ENCODE assay signal across 16 cellular contexts in the genomic region with DNA sequence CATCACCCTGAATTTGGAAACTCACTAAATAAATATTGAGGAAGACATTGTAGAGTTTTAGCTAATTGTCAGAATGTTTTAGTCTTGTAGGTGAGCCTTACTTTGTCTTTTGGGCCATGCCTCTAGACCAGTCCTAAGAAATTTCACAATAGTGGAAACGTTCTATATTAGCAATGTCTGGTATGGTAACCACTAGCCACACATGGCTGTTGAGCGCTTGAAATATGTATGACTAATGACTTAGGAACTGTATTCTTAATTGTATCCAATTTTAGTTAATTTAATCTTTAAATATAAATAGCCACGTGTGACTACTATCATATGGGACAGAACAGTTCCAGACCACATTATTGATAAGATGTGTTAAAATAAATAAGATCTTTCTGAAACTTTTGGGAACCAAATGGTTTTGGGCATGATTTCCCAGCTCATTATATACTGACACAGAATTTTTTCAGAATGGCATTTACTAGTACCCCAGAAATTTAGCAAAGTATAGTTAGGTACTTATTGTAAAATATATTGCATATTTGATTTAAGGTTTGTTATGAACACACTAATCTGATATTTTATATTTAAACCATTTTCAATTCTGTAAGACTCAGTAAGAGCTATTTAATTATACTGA.
A peak's percentile ranks its signal among the peaks of the same experiment; 100 is the strongest.
DNase-seq lines count a peak whose midpoint lies in the region; ATAC-seq and TF ChIP-seq lines count a peak whose summit lies in the region.
"Had no signal": no experiment of that assay in that cellular context is flagged by ENCODE, and none has a peak within 500 bp of the region (broad histone marks: within the 10 kb centered on the region; RNA-seq: fewer than 3 reads in every experiment).

No MANE protein-coding gene starts in this region.

- DNase-seq in A172 (ENCODE audit: low spot score) (peak; percentile 87), HFFc6 (peak; percentile 87), SK-MEL-5 (ENCODE audit: low read depth, low spot score) (peak; percentile 41), fibroblast of pulmonary artery (ENCODE audit: low read depth) (peak; percentile 88), NCI-H2227 treated with DMSO at 0.1 percent for 48 hours (lab: John Stamatoyannopoulos, UW) (no peak), OCI-M2 (lab: John Stamatoyannopoulos, UW; ENCODE audit: unreplicated experiment) (no peak), NCI-H2196 (lab: John Stamatoyannopoulos, UW; ENCODE audit: unreplicated experiment) (no peak)
- DNase-seq: activated T-cell treated with anti-CD3 and anti-CD28 coated beads, Interleukin-2, amount 50 U/mL, for 72 hours; H9; midbrain; NCI-H1105 treated with DMSO at 0.1 percent for 48 hours; NK-92 treated with Interleukin-12 subunit alpha and Interleukin-12 subunit beta, amount 100 ng/mL, for 24 hours; retina; thyroid gland had no signal

- TF ChIP-seq CTCF in HFFc6 (IDR thresholded peaks at IDR 0.05) (no peak), fibroblast of pulmonary artery (IDR thresholded peaks at IDR 0.05; ENCODE audit: low read length, missing control alignments) (no peak)

- peaks cover 28% of the 10 kb centered on the region for H3K4me1 Mint-ChIP-seq in HFFc6 (ENCODE audit: low read depth)
- H3K4me1 Mint-ChIP-seq: B cell, H9 had no signal

- TF ChIP-seq POLR2A in GM18505 (IDR thresholded peaks at IDR 0.05; ENCODE audit: borderline replicate concordance, extremely low read depth, insufficient read depth, insufficient read length), result no peak

- ATAC-seq in GM18505 (IDR thresholded peaks at IDR 0.05; ENCODE audit: unreplicated experiment), result no peak
- ATAC-seq: activated T-cell treated with anti-CD3 and anti-CD28 coated beads, Interleukin-2, amount 50 U/mL, for 72 hours had no signal

- no peaks in the 10 kb centered on the region for H3K9me3 Mint-ChIP-seq in HFFc6
- H3K9me3 Mint-ChIP-seq: activated T-cell treated with anti-CD3 and anti-CD28 coated beads, Interleukin-2, amount 50 U/mL, for 72 hours; H9 had no signal

- in situ Hi-C loops in SK-MEL-5 (cut with HindIII; ENCODE audit: low pct_unique_long_range_greater_than_20kb, low sequenced_read_pairs), result no loop called here

- peak overlapping the region; percentile 56 for H3K27ac Mint-ChIP-seq in HFFc6
- H3K27ac Mint-ChIP-seq: activated T-cell treated with anti-CD3 and anti-CD28 coated beads, Interleukin-2, amount 50 U/mL, for 72 hours; B cell; H9 had no signal

- H3K36me3 Mint-ChIP-seq in HFFc6 (ENCODE audit: low read depth), result peaks cover 11% of the 10 kb centered on the region

- H3K4me3 ChIP-seq in fibroblast of pulmonary artery (replicated peaks; ENCODE audit: low read depth, low read length), result no peak overlapping the region
- H3K4me3 ChIP-seq: thyroid gland had no signal

- H3K4me3 Mint-ChIP-seq in HFFc6, result no peak overlapping the region; the same call in 1 of the 2 replicates
- H3K4me3 Mint-ChIP-seq: activated T-cell treated with anti-CD3 and anti-CD28 coated beads, Interleukin-2, amount 50 U/mL, for 72 hours; B cell; H9 had no signal

- H3K27me3 Mint-ChIP-seq in HFFc6 (ENCODE audit: insufficient read depth), result no peaks in the 10 kb centered on the region
- H3K27me3 Mint-ChIP-seq: B cell had no signal

Comparison
In these comparisons a context has a peak if more than half of its experiments do, and no peak if none do; other contexts are left out.
1. DNase-seq: peak in A172 (single experiment), HFFc6 (single experiment), SK-MEL-5 (single experiment) and fibroblast of pulmonary artery (single experiment); none in NCI-H2227 treated with DMSO at 0.1 percent for 48 hours (single experiment), OCI-M2 (single experiment) and NCI-H2196 (single experiment).